ENCODE assay signal across 4 cellular contexts in genomic region chr1:95165569-95165968, GRCh38. TPM values are rescaled to one million over a fixed set of nuclear protein-coding genes. Genes with fewer than 3 reads are reported as not detected.
"Had no signal": no experiment of that assay in that cellular context is flagged by ENCODE, and none has a peak within 500 bp of the region (broad histone marks: within the 10 kb centered on the region; RNA-seq: fewer than 3 reads in every experiment).

No MANE protein-coding gene starts in this region.

RNA-seq across cellular contexts. Expression of gene TLCD4, which starts 48.4 kb away (rescaled TPM):
- total RNA-seq: activated CD4-positive, alpha-beta T cell treated with anti-CD3 and anti-CD28 coated beads, Interleukin-2, amount 10 ng/mL, durations not matched to agents 24 days and 14 days; activated CD8-positive, alpha-beta memory T cell treated with anti-CD3 and anti-CD28 coated beads, Interleukin-2, amount 10 ng/mL, durations not matched to agents 7 days and 5 days; activated CD8-positive, alpha-beta T cell treated with anti-CD3 and anti-CD28 coated beads, Interleukin-2, amount 10 ng/mL, durations not matched to agents 7 days and 5 days; T-helper 1 cell treated with Interleukin-12 subunit alpha and Interleukin-12 subunit beta and Interleukin-4 antibody, amounts not matched to agents 30 ng/mL and 1 ng/mL, for 36 hours had no signal
